1 cellular context compared by ENCODE assay signal in genomic region chr15:63504247-63504978, GRCh38.
TF ChIP-seq lines count a peak whose summit lies in the region.

TSS of gene USP3 (plus strand) at chr15:63504593. CDS start at chr15:63504740, 147 bp downstream.

TF ChIP-seq in K562, 482 proteins besides CTCF, POLR2A, EP300 and RAD21 (continued from another document):
- peak in 1 of 3 experiments; percentile 4; a peak in 1 of 6 replicates for TF ChIP-seq ZBTB11 (CRISPR knock-in tag; IDR thresholded peaks at IDR 0.05)
